1 cellular context compared by ENCODE assay signal in the genomic region with DNA sequence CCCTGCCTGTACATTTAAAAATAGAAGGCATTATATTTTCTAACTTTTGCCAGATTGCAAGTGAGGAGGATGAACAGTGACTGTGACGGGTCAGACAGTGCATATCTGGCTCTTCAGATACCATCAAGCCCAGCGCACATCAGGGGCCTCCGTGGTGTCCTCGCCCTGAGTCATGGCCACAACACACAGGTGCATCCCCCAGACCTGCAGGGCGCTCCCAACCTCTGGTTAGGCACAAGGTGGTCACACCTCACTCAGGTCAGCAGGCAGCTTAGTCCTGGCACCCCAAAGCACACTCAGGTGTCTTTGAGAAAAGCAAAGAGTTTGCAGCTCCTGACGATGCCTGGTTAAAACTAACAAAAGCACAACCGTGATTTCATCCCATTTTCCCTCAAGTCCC.
TF ChIP-seq lines count a peak whose summit lies in the region.

No MANE protein-coding gene starts in this region.

TF ChIP-seq in H1, 55 proteins besides CTCF, POLR2A, EP300 and RAD21:
- TF ChIP-seq RNF2 (IDR thresholded peaks at IDR 0.05; ENCODE audit: borderline replicate concordance, low read depth, low read length, missing control alignments, poor library complexity, severe bottlenecking) (no peak), RBBP5 (IDR thresholded peaks at IDR 0.05; ENCODE audit: borderline replicate concordance, low read depth, low read length) (no peak), PHF8 (conservative IDR thresholded peaks at IDR 0.05; ENCODE audit: low read depth, low read length) (no peak), CBX8 (IDR thresholded peaks at IDR 0.05; ENCODE audit: borderline replicate concordance, low read depth, low read length) (no peak), SP4 (IDR thresholded peaks at IDR 0.05; ENCODE audit: low read length) (no peak), HDAC2 (IDR thresholded peaks at IDR 0.05; ENCODE audit: borderline replicate concordance in 1 of 2, low read depth in 2 of 2, low read length in 2 of 2) (no peak)
